ENCODE assay signal across 27 cellular contexts in genomic region chr13:109425821-109426689, GRCh38.
"Had no signal": no experiment of that assay in that cellular context is flagged by ENCODE, and none has a peak within 500 bp of the region (broad histone marks: within the 10 kb centered on the region; RNA-seq: fewer than 3 reads in every experiment).

No MANE protein-coding gene starts in this region.

- H3K27me3 Mint-ChIP-seq: progenitor cell of endocrine pancreas had no signal

- H3K9me3 ChIP-seq: left ventricle myocardium inferior, ovary, right atrium auricular region, stomach, testis, thyroid gland, transverse colon, upper lobe of left lung, vagina had no signal

- H3K27me3 ChIP-seq: hepatocyte, ovary, right atrium auricular region, stomach, testis, thyroid gland, transverse colon, upper lobe of left lung, vagina had no signal

- H3K36me3 Mint-ChIP-seq: mesothelial cell of epicardium; naive B cell; natural killer cell; stimulated activated naive B cell treated with anti-CD40 and anti-IgM and Interleukin-4, amounts not matched to agents 10 μg/mL and 1 μg/mL and 100 μg/mL, for 72 hours had no signal

- H3K4me3 Mint-ChIP-seq: mesothelial cell of epicardium; naive B cell; natural killer cell; nephron progenitor cell; stimulated activated naive B cell treated with anti-CD40 and anti-IgM and Interleukin-4, amounts not matched to agents 10 μg/mL and 1 μg/mL and 100 μg/mL, for 72 hours had no signal

- DNase-seq: islet precursor cell; left ventricle myocardium inferior; mesendoderm; naive B cell; natural killer cell; nephron progenitor cell; occipital lobe; ovary; stimulated activated CD4-positive, alpha-beta T cell treated with anti-CD3 and anti-CD28 coated beads, Interleukin-12 subunit alpha, Interleukin-12 subunit beta, amount 100 ng/mL, for 4 hours; stimulated activated CD4-positive, alpha-beta T cell treated with anti-CD3 and anti-CD28 coated beads, Interleukin-15, amount 100 ng/mL, for 24 hours; stimulated activated CD4-positive, alpha-beta T cell treated with anti-CD3 and anti-CD28 coated beads, Interleukin-2, amount 100 ng/mL, for 24 hours; stimulated activated CD4-positive, alpha-beta T cell treated with anti-CD3 and anti-CD28 coated beads, Interleukin-4, amount 100 ng/mL, for 1 hour; stimulated activated naive B cell treated with anti-CD40 and anti-IgM and Interleukin-4, amounts not matched to agents 10 μg/mL and 1 μg/mL and 100 μg/mL, for 72 hours; stimulated activated naive CD8-positive, alpha-beta T cell treated with anti-CD3 and anti-CD28 coated beads, Interleukin-15, Interleukin-2, amounts not matched to agents 100 U/mL and 50 U/mL, for 24 hours; stomach; testis; thyroid gland; transverse colon; upper lobe of left lung had no signal

- H3K4me3 ChIP-seq: hepatocyte, left ventricle myocardium inferior, lung, ovary, right atrium auricular region, skin epidermis, stomach, testis, thyroid gland, transverse colon, upper lobe of left lung, vagina had no signal

- H3K36me3 ChIP-seq: left ventricle myocardium inferior, ovary, right atrium auricular region, stomach, thyroid gland, transverse colon, upper lobe of left lung, vagina had no signal

- H3K4me2 ChIP-seq: hepatocyte had no signal

- ATAC-seq: natural killer cell; sciatic nerve; stimulated activated naive B cell treated with anti-CD40 and anti-IgM and Interleukin-4, amounts not matched to agents 10 μg/mL and 1 μg/mL and 100 μg/mL, for 72 hours; stimulated activated naive CD8-positive, alpha-beta T cell treated with anti-CD3 and anti-CD28 coated beads, Interleukin-15, Interleukin-2, amounts not matched to agents 100 U/mL and 50 U/mL, for 24 hours had no signal

- H3K4me1 Mint-ChIP-seq: naive B cell, nephron progenitor cell had no signal

- H3K27ac Mint-ChIP-seq: mesothelial cell of epicardium; naive B cell; natural killer cell; nephron progenitor cell; progenitor cell of endocrine pancreas; stimulated activated naive B cell treated with anti-CD40 and anti-IgM and Interleukin-4, amounts not matched to agents 10 μg/mL and 1 μg/mL and 100 μg/mL, for 72 hours had no signal

- H3K4me1 ChIP-seq: left ventricle myocardium inferior, right atrium auricular region, stomach, testis, thyroid gland, transverse colon, upper lobe of left lung, vagina had no signal

- H3K27ac ChIP-seq: hepatocyte, left ventricle myocardium inferior, ovary, right atrium auricular region, skin epidermis, stomach, testis, thyroid gland, transverse colon, upper lobe of left lung, vagina had no signal
